ENCODE assay signal across 8 cellular contexts in genomic region chr18:12883684-12884520, GRCh38. TPM values are rescaled to one million over a fixed set of nuclear protein-coding genes. Genes with fewer than 3 reads are reported as not detected.
DNase-seq lines count a peak whose midpoint lies in the region; ATAC-seq and TF ChIP-seq lines count a peak whose summit lies in the region.

Gene PTPN2, minus strand, starts transcription at chr18:12884237. Its CDS starts 96 bp downstream, at chr18:12884141.

- H3K4me1 Mint-ChIP-seq in CD4-positive, alpha-beta T cell (ENCODE audit: low read depth), result peaks cover 64% of the 10 kb centered on the region

- peak within 1 kb of the TSS; percentile 75 to 85 (median 82) for H3K4me3 ChIP-seq in right lobe of liver

- DNase-seq in CD4-positive, alpha-beta T cell, result peak; percentile 83 to 93 (median 87)
- DNase-seq in NCI-H82 (lab: John Stamatoyannopoulos, UW), result peak; percentile 96
- peak; percentile 90 to 93 for DNase-seq in activated CD4-positive, alpha-beta T cell treated with anti-CD3 and anti-CD28 coated beads, Interleukin-2, amount 50 U/mL, for 48 hours
- peak; percentile 97 for DNase-seq in dermis blood vessel endothelial cell
- DNase-seq in right lobe of liver, result peak; percentile 93 to 96 (median 95)
- peak; percentile 92 for DNase-seq in stimulated activated CD4-positive, alpha-beta T cell treated with anti-CD3 and anti-CD28 coated beads, Interleukin-4, amount 100 ng/mL, for 24 hours

- no peaks in the 10 kb centered on the region for H3K36me3 ChIP-seq in right lobe of liver

- POLR2A ChIA-PET in CD4-positive, alpha-beta T cell (lab: Charles Lee), result interaction anchor here (0.6 to 3.6 kb wide), 27 partner anchors 9 to 975 kb away, joined by 3 to 45 read pairs (median 5); partner anchors contain the start of genes AFG3L2, CEP192, CEP76 and FAM210A

- peak; percentile 87 for ATAC-seq in CD4-positive, alpha-beta T cell (ENCODE audit: poor library complexity)
- ATAC-seq in GM19452 (IDR thresholded peaks at IDR 0.05; ENCODE audit: unreplicated experiment) (peak; percentile 75), HG03575 (IDR thresholded peaks at IDR 0.05; ENCODE audit: extremely low read depth, insufficient number of reproducible peaks, low FRiP score, unreplicated experiment) (peak; percentile 39), right lobe of liver (peak; percentile 84 to 93 (median 90))

- CTCF ChIA-PET in CD4-positive, alpha-beta T cell (lab: Charles Lee), result interaction anchor here (0.8 to 1.7 kb wide), 4 partner anchors 10 to 332 kb away, joined by 3 to 4 read pairs (median 4); no protein-coding TSS in a partner anchor

- H3K4me1 ChIP-seq in right lobe of liver, result peaks cover 0 to 30% (median 7%) of the 10 kb centered on the region in 4 donors

- intact Hi-C loops in CD4-positive, alpha-beta T cell (cut with DNase I, micrococcal nuclease), result loop anchor here (1.0 to 10.0 kb wide), 6 partner anchors 42 to 841 kb away; partner anchors contain the start of genes AFG3L2 (in 1 of the 2), FAM210A (in 1 of the 2) and RNMT (in 1 of the 2)
- intact Hi-C loops in right lobe of liver (cut with DNase I), result no loop called here

- TF ChIP-seq CTCF in CD4-positive, alpha-beta T cell (IDR thresholded peaks at IDR 0.05), result no peak
- no peak for TF ChIP-seq CTCF in right lobe of liver (IDR thresholded peaks at IDR 0.05)

- peak within 1 kb of the TSS; percentile 99 for H3K27ac Mint-ChIP-seq in CD4-positive, alpha-beta T cell

- H3K36me3 Mint-ChIP-seq in CD4-positive, alpha-beta T cell (ENCODE audit: low read depth), result peaks cover 18% of the 10 kb centered on the region

- under 1% methylated on average over 26 of the region's 111 CpGs for WGBS in right lobe of liver (ENCODE audit: insufficient coverage, low coverage, low lambda C conversion rate, missing lambda C conversion rate)

- peak; percentile 99 for TF ChIP-seq POLR2A in right lobe of liver (IDR thresholded peaks at IDR 0.05)

- peak within 1 kb of the TSS; percentile 97 for H3K4me3 Mint-ChIP-seq in CD4-positive, alpha-beta T cell

- H3K27me3 Mint-ChIP-seq in CD4-positive, alpha-beta T cell, result no peaks in the 10 kb centered on the region

- H3K9me3 Mint-ChIP-seq in CD4-positive, alpha-beta T cell, result no peaks in the 10 kb centered on the region

- H3K27ac ChIP-seq in CD4-positive, alpha-beta T cell (ENCODE audit: low read depth, low read length), result peak within 1 kb of the TSS; percentile 99
- H3K27ac ChIP-seq in right lobe of liver, result peak within 1 kb of the TSS; percentile 98 to 99 (median 99)

- no peaks in the 10 kb centered on the region for H3K9me3 ChIP-seq in CD4-positive, alpha-beta T cell (ENCODE audit: control insufficient read depth, low read length)
- no peaks in the 10 kb centered on the region for H3K9me3 ChIP-seq in right lobe of liver

- H3K27me3 ChIP-seq in CD4-positive, alpha-beta T cell (ENCODE audit: control insufficient read depth, insufficient read depth, low read length), result no peaks in the 10 kb centered on the region
- no peaks in the 10 kb centered on the region for H3K27me3 ChIP-seq in right lobe of liver

RNA-seq across cellular contexts. Expression of gene PTPN2, which starts in this region (rescaled TPM):
- 10 to 100 TPM; 49.4 to 53.8 TPM for total RNA-seq in CD4-positive, alpha-beta T cell
- total RNA-seq in dermis blood vessel endothelial cell (21.3 and 31.4 TPM in 2 replicates), right lobe of liver (10 to 100 TPM in 5 of 6 experiments, 1 to 10 TPM in 1; 7.5 to 41.1 (median 14.7) TPM)

Comparison
In these comparisons a context has a peak if more than half of its experiments do, and no peak if none do; other contexts are left out.
1. Peak in every context shown above with its lines: DNase-seq, ATAC-seq, H3K4me3 ChIP-seq and H3K27ac ChIP-seq.
2. ATAC-seq: peak in every context shown above with its lines; median percentile 90 in right lobe of liver; 87 in CD4-positive, alpha-beta T cell; 75 in GM19452; 39 in HG03575.
3. intact Hi-C loops: an anchor here in CD4-positive, alpha-beta T cell (1.0 to 10.0 kb wide); none called in right lobe of liver.